ENCODE assay signal across 14 cellular contexts in genomic region chr6:64266351-64266821, GRCh38.
DNase-seq lines count a peak whose midpoint lies in the region; ATAC-seq and TF ChIP-seq lines count a peak whose summit lies in the region.
"Had no signal": no experiment of that assay in that cellular context is flagged by ENCODE, and none has a peak within 500 bp of the region (broad histone marks: within the 10 kb centered on the region; RNA-seq: fewer than 3 reads in every experiment).

No MANE protein-coding gene starts in this region.

- CTCF ChIA-PET in activated CD8-positive, alpha-beta T cell treated with anti-CD3 and anti-CD28 coated beads, Interleukin-2, amount 10 ng/mL, durations not matched to agents 7 days and 5 days (lab: Charles Lee) = no interaction called here

- H3K4me1 ChIP-seq in foreskin keratinocyte = peaks cover 6% of the 10 kb centered on the region

- H3K9me3 Mint-ChIP-seq in activated CD8-positive, alpha-beta T cell treated with anti-CD3 and anti-CD28 coated beads, Interleukin-2, amount 10 ng/mL, durations not matched to agents 7 days and 5 days (ENCODE audit: insufficient read depth) = no peaks in the 10 kb centered on the region
- peaks cover 3% of the 10 kb centered on the region for H3K9me3 Mint-ChIP-seq in stimulated activated memory B cell treated with anti-CD40 and anti-IgM and Interleukin-4, amounts not matched to agents 10 μg/mL and 1 μg/mL and 100 μg/mL, for 72 hours
- H3K9me3 Mint-ChIP-seq: GM23338 had no signal

- no peak overlapping the region for H3K27ac ChIP-seq in foreskin keratinocyte
- H3K27ac ChIP-seq: dorsolateral prefrontal cortex had no signal

- ATAC-seq in GM18870 (IDR thresholded peaks at IDR 0.05; ENCODE audit: unreplicated experiment) = peak; percentile 90
- peak; percentile 75 for ATAC-seq in GM21737 (IDR thresholded peaks at IDR 0.05; ENCODE audit: unreplicated experiment)
- ATAC-seq in HG03175 (IDR thresholded peaks at IDR 0.05; ENCODE audit: unreplicated experiment) = peak; percentile 56
- peak; percentile 69 for ATAC-seq in foreskin keratinocyte
- ATAC-seq in activated CD8-positive, alpha-beta T cell treated with anti-CD3 and anti-CD28 coated beads, Interleukin-2, amount 10 ng/mL, durations not matched to agents 7 days and 5 days = no peak
- no peak for ATAC-seq in stimulated activated memory B cell treated with anti-CD40 and anti-IgM and Interleukin-4, amounts not matched to agents 10 μg/mL and 1 μg/mL and 100 μg/mL, for 72 hours
- ATAC-seq: activated CD4-positive, CD25-positive, alpha-beta regulatory T cell treated with anti-CD3 and anti-CD28 coated beads, Interleukin-2, amount 50 U/mL, for 24 hours; GM23338 had no signal

- POLR2A ChIA-PET in activated CD8-positive, alpha-beta T cell treated with anti-CD3 and anti-CD28 coated beads, Interleukin-2, amount 10 ng/mL, durations not matched to agents 7 days and 5 days (lab: Charles Lee) = no interaction called here

- H3K27ac Mint-ChIP-seq in activated CD8-positive, alpha-beta T cell treated with anti-CD3 and anti-CD28 coated beads, Interleukin-2, amount 10 ng/mL, durations not matched to agents 7 days and 5 days = no peak overlapping the region
- no peak overlapping the region for H3K27ac Mint-ChIP-seq in stimulated activated memory B cell treated with anti-CD40 and anti-IgM and Interleukin-4, amounts not matched to agents 10 μg/mL and 1 μg/mL and 100 μg/mL, for 72 hours
- H3K27ac Mint-ChIP-seq: activated naive CD8-positive, alpha-beta T cell treated with anti-CD3 and anti-CD28 coated beads for 36 hours; GM23338 had no signal

- no peaks in the 10 kb centered on the region for H3K27me3 Mint-ChIP-seq in activated CD8-positive, alpha-beta T cell treated with anti-CD3 and anti-CD28 coated beads, Interleukin-2, amount 10 ng/mL, durations not matched to agents 7 days and 5 days (ENCODE audit: low read depth)
- no peaks in the 10 kb centered on the region for H3K27me3 Mint-ChIP-seq in stimulated activated memory B cell treated with anti-CD40 and anti-IgM and Interleukin-4, amounts not matched to agents 10 μg/mL and 1 μg/mL and 100 μg/mL, for 72 hours
- H3K27me3 Mint-ChIP-seq: activated naive CD8-positive, alpha-beta T cell treated with anti-CD3 and anti-CD28 coated beads for 36 hours had no signal

- no peaks in the 10 kb centered on the region for H3K36me3 Mint-ChIP-seq in activated CD8-positive, alpha-beta T cell treated with anti-CD3 and anti-CD28 coated beads, Interleukin-2, amount 10 ng/mL, durations not matched to agents 7 days and 5 days (ENCODE audit: low read depth)
- H3K36me3 Mint-ChIP-seq in stimulated activated memory B cell treated with anti-CD40 and anti-IgM and Interleukin-4, amounts not matched to agents 10 μg/mL and 1 μg/mL and 100 μg/mL, for 72 hours = no peaks in the 10 kb centered on the region
- H3K36me3 Mint-ChIP-seq: activated naive CD8-positive, alpha-beta T cell treated with anti-CD3 and anti-CD28 coated beads for 36 hours had no signal

- H3K4me1 Mint-ChIP-seq in activated CD8-positive, alpha-beta T cell treated with anti-CD3 and anti-CD28 coated beads, Interleukin-2, amount 10 ng/mL, durations not matched to agents 7 days and 5 days (ENCODE audit: low read depth) = no peaks in the 10 kb centered on the region
- H3K4me1 Mint-ChIP-seq in stimulated activated memory B cell treated with anti-CD40 and anti-IgM and Interleukin-4, amounts not matched to agents 10 μg/mL and 1 μg/mL and 100 μg/mL, for 72 hours = no peaks in the 10 kb centered on the region
- H3K4me1 Mint-ChIP-seq: activated naive CD8-positive, alpha-beta T cell treated with anti-CD3 and anti-CD28 coated beads for 36 hours had no signal

- H3K27me3 ChIP-seq in foreskin keratinocyte = no peaks in the 10 kb centered on the region
- H3K27me3 ChIP-seq: dorsolateral prefrontal cortex, MG63 had no signal

- H3K4me3 Mint-ChIP-seq in activated CD8-positive, alpha-beta T cell treated with anti-CD3 and anti-CD28 coated beads, Interleukin-2, amount 10 ng/mL, durations not matched to agents 7 days and 5 days = no peak overlapping the region
- H3K4me3 Mint-ChIP-seq in stimulated activated memory B cell treated with anti-CD40 and anti-IgM and Interleukin-4, amounts not matched to agents 10 μg/mL and 1 μg/mL and 100 μg/mL, for 72 hours = no peak overlapping the region
- H3K4me3 Mint-ChIP-seq: activated naive CD8-positive, alpha-beta T cell treated with anti-CD3 and anti-CD28 coated beads for 36 hours; GM23338 had no signal

- DNase-seq in foreskin keratinocyte = peak in 1 of 2 donors; percentile 32
- no peak for DNase-seq in activated CD8-positive, alpha-beta T cell treated with anti-CD3 and anti-CD28 coated beads, Interleukin-2, amount 10 ng/mL, durations not matched to agents 7 days and 5 days
- DNase-seq in NCI-H82 (lab: John Stamatoyannopoulos, UW) = no peak
- no peak for DNase-seq in central memory CD4-positive, alpha-beta T cell
- DNase-seq: activated naive CD8-positive, alpha-beta T cell treated with anti-CD3 and anti-CD28 coated beads for 36 hours; dorsolateral prefrontal cortex; MG63; stimulated activated naive CD4-positive, alpha-beta T cell had no signal

- TF ChIP-seq CTCF in foreskin keratinocyte (conservative IDR thresholded peaks at IDR 0.05) = no peak

Comparison
In these comparisons a context has a peak if more than half of its experiments do, and no peak if none do; other contexts are left out.
1. ATAC-seq: peak in GM18870 (single experiment), GM21737 (single experiment), HG03175 (single experiment) and foreskin keratinocyte (single experiment); none in activated CD8-positive, alpha-beta T cell treated with anti-CD3 and anti-CD28 coated beads, Interleukin-2, amount 10 ng/mL, durations not matched to agents 7 days and 5 days (single experiment) and stimulated activated memory B cell treated with anti-CD40 and anti-IgM and Interleukin-4, amounts not matched to agents 10 μg/mL and 1 μg/mL and 100 μg/mL, for 72 hours (single experiment).